In genomic region chr17:66491665-66492064, GRCh38 we compare ENCODE assay signal across 1 cellular context.
TF ChIP-seq lines count a peak whose summit lies in the region.

No MANE protein-coding gene starts in this region.

TF ChIP-seq in K562, 482 proteins besides CTCF, POLR2A, EP300 and RAD21:
- 0 out of 2 replicates have a peak, but pooled peaks have one; percentile 22 for TF ChIP-seq MGA (IDR thresholded peaks at IDR 0.05)
- TF ChIP-seq PURB (CRISPR knock-in tag; IDR thresholded peaks at IDR 0.05; ENCODE audit: low read depth): no peak
- TF ChIP-seq NFRKB (IDR thresholded peaks at IDR 0.05; ENCODE audit: low read depth): no peak
